Comparison of ENCODE assay signal across 1 cellular context in genomic region chr6:35401514-35401913, GRCh38.
TF ChIP-seq lines count a peak whose summit lies in the region.

No MANE protein-coding gene starts in this region.

TF ChIP-seq in IMR-90, 13 proteins besides CTCF, POLR2A, EP300 and RAD21:
- TF ChIP-seq BHLHE40 (IDR thresholded peaks at IDR 0.05; ENCODE audit: low read depth, low read length) (no peak), MXI1 (IDR thresholded peaks at IDR 0.05; ENCODE audit: borderline replicate concordance, low read depth, low read length) (no peak), ELK1 (IDR thresholded peaks at IDR 0.05; ENCODE audit: borderline replicate concordance, low read depth, low read length) (no peak), FOS (IDR thresholded peaks at IDR 0.05; ENCODE audit: low read depth, low read length) (no peak), CHD1 (IDR thresholded peaks at IDR 0.05; ENCODE audit: low read depth, low read length) (no peak), USF2 (IDR thresholded peaks at IDR 0.05; ENCODE audit: low read depth, low read length) (no peak), NFE2L2 (IDR thresholded peaks at IDR 0.05; ENCODE audit: low read depth, low read length) (no peak), CEBPB (IDR thresholded peaks at IDR 0.05; ENCODE audit: low read depth, low read length) (no peak)
